Comparison of ENCODE assay signal across 13 cellular contexts in the genomic region with DNA sequence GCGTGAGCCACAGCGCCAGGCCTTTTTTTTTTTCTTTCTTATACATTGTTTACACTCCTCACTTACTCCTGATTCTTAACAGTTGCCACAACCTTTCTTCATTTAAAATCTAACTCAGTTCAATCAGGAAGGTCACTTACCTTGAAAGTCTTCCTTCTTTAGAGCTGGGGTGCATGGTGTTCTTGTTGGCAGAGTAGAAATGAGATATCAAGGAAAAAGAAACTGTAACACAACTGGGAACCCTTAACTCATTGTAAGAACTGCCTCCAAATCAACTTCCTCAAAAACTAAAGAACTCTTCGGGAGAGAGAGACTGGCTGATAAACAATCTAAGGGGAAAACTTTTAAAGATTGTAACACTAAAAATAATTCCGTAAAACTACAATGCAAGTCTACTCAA. TPM values are rescaled to one million over a fixed set of nuclear protein-coding genes. Genes with fewer than 3 reads are reported as not detected.
DNase-seq lines count a peak whose midpoint lies in the region; ATAC-seq and TF ChIP-seq lines count a peak whose summit lies in the region.
"Had no signal": no experiment of that assay in that cellular context is flagged by ENCODE, and none has a peak within 500 bp of the region (broad histone marks: within the 10 kb centered on the region; RNA-seq: fewer than 3 reads in every experiment).

No MANE protein-coding gene starts in this region.

- no peak for ATAC-seq in activated CD8-positive, alpha-beta memory T cell treated with anti-CD3 and anti-CD28 coated beads, Interleukin-2, amount 10 ng/mL, durations not matched to agents 7 days and 5 days
- ATAC-seq in central memory CD8-positive, alpha-beta T cell (replicated peaks; ENCODE audit: extremely low read depth, poor library complexity, severe bottlenecking) = no peak
- ATAC-seq in GM18873 (IDR thresholded peaks at IDR 0.05; ENCODE audit: low FRiP score, unreplicated experiment) (no peak), left colon (no peak)
- ATAC-seq: left ventricle myocardium superior had no signal

- H3K4me3 ChIP-seq in NB4 (ENCODE audit: low read depth, low read length) (peak overlapping the region; percentile 36), stomach (no peak overlapping the region)

- H3K4me3 Mint-ChIP-seq in activated CD8-positive, alpha-beta memory T cell treated with anti-CD3 and anti-CD28 coated beads, Interleukin-2, amount 10 ng/mL, durations not matched to agents 7 days and 5 days = peak overlapping the region; percentile 3
- H3K4me3 Mint-ChIP-seq in central memory CD8-positive, alpha-beta T cell = peak overlapping the region; percentile 87

- H3K9me3 ChIP-seq in stomach = no peaks in the 10 kb centered on the region
- H3K9me3 ChIP-seq: upper lobe of left lung had no signal

- peak overlapping the region; percentile 78 to 96 (median 93) for H3K27ac ChIP-seq in stomach

- CTCF ChIA-PET in activated CD8-positive, alpha-beta memory T cell treated with anti-CD3 and anti-CD28 coated beads, Interleukin-2, amount 10 ng/mL, durations not matched to agents 7 days and 5 days (lab: Charles Lee) = interaction anchor here (2.7 kb wide), 1 partner anchor 56 kb away, joined by 15 read pairs; no protein-coding TSS in a partner anchor

- TF ChIP-seq CTCF in NB4 (IDR thresholded peaks at IDR 0.05; ENCODE audit: low read depth, low read length) = no peak
- TF ChIP-seq CTCF in stomach (IDR thresholded peaks at IDR 0.05) = no peak

- intact Hi-C loops in stomach (cut with DNase I; ENCODE audit: low total_unique reads) (no loop called here), left colon (cut with DNase I, micrococcal nuclease) (loop anchor here in 1 of 2 donors (10.0 kb wide), 1 partner anchor 231 kb away; no protein-coding TSS in a partner anchor)

- no peak for DNase-seq in activated CD8-positive, alpha-beta memory T cell treated with anti-CD3 and anti-CD28 coated beads, Interleukin-2, amount 10 ng/mL, durations not matched to agents 7 days and 5 days
- DNase-seq in activated CD8-positive, alpha-beta memory T cell treated with anti-CD3 and anti-CD28 coated beads, Interleukin-2, amount 50 U/mL, for 4 hours = no peak
- DNase-seq in NB4 (ENCODE audit: low read depth) = peak; percentile 53
- no peak for DNase-seq in central memory CD8-positive, alpha-beta T cell (ENCODE audit: low spot score in 2 of 2)
- DNase-seq in stomach = no peak
- DNase-seq in NCI-H69 (lab: John Stamatoyannopoulos, UW) = no peak
- DNase-seq in left colon = no peak
- DNase-seq: activated naive CD4-positive, alpha-beta T cell treated with anti-CD3 and anti-CD28 coated beads, Interleukin-2, amount 10 ng/mL, durations not matched to agents 7 days and 5 days; left ventricle myocardium superior; NCI-H2171 treated with DMSO at 0.1 percent for 48 hours; stimulated activated CD4-positive, alpha-beta T cell treated with anti-CD3 and anti-CD28 coated beads, Interleukin-15, amount 100 ng/mL, for 24 hours; upper lobe of left lung had no signal

- H3K4me1 Mint-ChIP-seq in activated CD8-positive, alpha-beta memory T cell treated with anti-CD3 and anti-CD28 coated beads, Interleukin-2, amount 10 ng/mL, durations not matched to agents 7 days and 5 days = peaks cover 34% of the 10 kb centered on the region
- H3K4me1 Mint-ChIP-seq in central memory CD8-positive, alpha-beta T cell = peaks cover 24% of the 10 kb centered on the region

- 23 to 51% (median 37%) methylated on average over 4 of the region's 4 CpGs for WGBS in stomach, 5 donors

- H3K36me3 ChIP-seq in stomach = no peaks in the 10 kb centered on the region
- H3K36me3 ChIP-seq: upper lobe of left lung had no signal

- TF ChIP-seq POLR2A in NB4 (IDR thresholded peaks at IDR 0.05; ENCODE audit: extremely low read depth, insufficient read length) = no peak
- no peak for TF ChIP-seq POLR2A in stomach (IDR thresholded peaks at IDR 0.05)

- H3K4me1 ChIP-seq in stomach = peaks cover 21 to 42% (median 32%) of the 10 kb centered on the region in 4 donors

- no peak for TF ChIP-seq EP300 in stomach (IDR thresholded peaks at IDR 0.05)

- no peak overlapping the region for H3K27ac Mint-ChIP-seq in activated CD8-positive, alpha-beta memory T cell treated with anti-CD3 and anti-CD28 coated beads, Interleukin-2, amount 10 ng/mL, durations not matched to agents 7 days and 5 days
- H3K27ac Mint-ChIP-seq in central memory CD8-positive, alpha-beta T cell (ENCODE audit: low read depth) = no peak overlapping the region
- H3K27ac Mint-ChIP-seq: activated naive CD4-positive, alpha-beta T cell treated with anti-CD3 and anti-CD28 coated beads, Interleukin-2, amount 10 ng/mL, durations not matched to agents 7 days and 5 days had no signal

- H3K36me3 Mint-ChIP-seq in activated CD8-positive, alpha-beta memory T cell treated with anti-CD3 and anti-CD28 coated beads, Interleukin-2, amount 10 ng/mL, durations not matched to agents 7 days and 5 days = peaks cover 2% of the 10 kb centered on the region
- peaks cover 10% of the 10 kb centered on the region for H3K36me3 Mint-ChIP-seq in central memory CD8-positive, alpha-beta T cell (ENCODE audit: insufficient read depth)

- peaks cover 5% of the 10 kb centered on the region for H3K27me3 Mint-ChIP-seq in activated CD8-positive, alpha-beta memory T cell treated with anti-CD3 and anti-CD28 coated beads, Interleukin-2, amount 10 ng/mL, durations not matched to agents 7 days and 5 days
- no peaks in the 10 kb centered on the region for H3K27me3 Mint-ChIP-seq in central memory CD8-positive, alpha-beta T cell

- no peaks in the 10 kb centered on the region for H3K27me3 ChIP-seq in stomach
- H3K27me3 ChIP-seq: upper lobe of left lung had no signal

- H3K9me3 Mint-ChIP-seq in activated CD8-positive, alpha-beta memory T cell treated with anti-CD3 and anti-CD28 coated beads, Interleukin-2, amount 10 ng/mL, durations not matched to agents 7 days and 5 days (ENCODE audit: low read depth) = no peaks in the 10 kb centered on the region
- no peaks in the 10 kb centered on the region for H3K9me3 Mint-ChIP-seq in central memory CD8-positive, alpha-beta T cell
- H3K9me3 Mint-ChIP-seq: activated naive CD4-positive, alpha-beta T cell treated with anti-CD3 and anti-CD28 coated beads, Interleukin-2, amount 10 ng/mL, durations not matched to agents 7 days and 5 days had no signal

RNA-seq across cellular contexts. Expression of a gene that starts 1.4 kb away (rescaled TPM):
- 10 to 100 TPM; 31.3 to 34.4 TPM for total RNA-seq in activated CD8-positive, alpha-beta memory T cell treated with anti-CD3 and anti-CD28 coated beads, Interleukin-2, amount 10 ng/mL, durations not matched to agents 7 days and 5 days
- 10 to 100 TPM in 4 of 5 donors, 1 to 10 TPM in 1; 7.5 to 84.3 (median 33.9) TPM for total RNA-seq in stomach
- polyA plus RNA-seq in stomach = 10 to 100 TPM; 11.3 to 17.9 (median 14.4) TPM
- total RNA-seq in left colon = 10 to 100 TPM; 25.7 to 38.8 TPM

RNA-seq across cellular contexts. Expression of a gene that starts 26.4 kb away (rescaled TPM):
- total RNA-seq in activated CD8-positive, alpha-beta memory T cell treated with anti-CD3 and anti-CD28 coated beads, Interleukin-2, amount 10 ng/mL, durations not matched to agents 7 days and 5 days = under 1 TPM; 0.42 to 0.47 TPM
- 10 to 100 TPM in 1 of 5 donors, not detected in 4; 23.9 TPM for total RNA-seq in stomach
- 1 to 10 TPM in 2 of 3 donors, under 1 TPM in 1; 1.00 to 2.7 (median 1.8) TPM for polyA plus RNA-seq in stomach
- under 1 TPM in 1 of 2 donors, not detected in 1; 0.43 TPM for total RNA-seq in left colon
